1 cellular context compared by ENCODE assay signal in the genomic region with DNA sequence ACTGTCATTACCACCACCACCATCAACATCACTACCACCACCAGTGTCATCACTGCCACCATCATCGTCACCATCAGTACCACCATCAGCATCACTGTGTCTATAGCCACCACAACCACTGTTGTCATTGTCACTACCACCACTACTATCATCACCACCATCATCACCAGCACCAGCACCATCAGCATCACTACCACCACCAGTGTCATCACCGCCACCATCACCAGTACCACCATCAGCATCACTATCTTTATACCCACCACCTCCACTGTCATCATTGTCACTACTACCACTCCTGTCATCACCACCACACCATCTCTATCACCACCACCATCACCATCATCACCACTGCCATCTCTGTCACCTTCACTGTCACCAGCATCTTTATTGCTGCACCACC.
TF ChIP-seq lines count a peak whose summit lies in the region.

No MANE protein-coding gene starts in this region.

TF ChIP-seq in HEK293T, 16 proteins besides CTCF, POLR2A, EP300 and RAD21:
- TF ChIP-seq LEF1 (IDR thresholded peaks at IDR 0.05; ENCODE audit: borderline replicate concordance) (no peak), ARNT (IDR thresholded peaks at IDR 0.05) (no peak), FOXM1 (IDR thresholded peaks at IDR 0.05; ENCODE audit: borderline replicate concordance) (no peak), FOXK2 (IDR thresholded peaks at IDR 0.05) (no peak)
